ENCODE assay signal across 15 cellular contexts in the genomic region with DNA sequence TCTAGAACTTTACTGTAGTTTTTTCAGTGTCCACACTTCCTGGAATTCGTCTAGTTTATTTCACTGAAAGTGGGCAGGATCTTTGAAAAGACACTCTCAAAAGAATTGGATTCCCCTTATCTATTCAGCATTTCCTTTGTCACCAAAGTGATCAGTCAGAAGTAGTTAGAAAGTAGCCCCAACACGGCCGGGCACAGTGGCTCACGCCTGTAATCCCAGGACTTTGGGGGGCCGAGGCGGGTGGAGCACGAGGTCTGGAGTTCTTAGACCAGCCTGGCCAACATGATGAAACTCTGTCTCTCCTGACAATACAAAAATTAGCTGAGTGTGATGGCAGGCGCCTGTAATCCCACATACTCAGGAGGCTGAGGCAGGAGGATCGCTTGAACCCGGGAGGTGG.
DNase-seq lines count a peak whose midpoint lies in the region; TF ChIP-seq lines count a peak whose summit lies in the region.
"Had no signal": no experiment of that assay in that cellular context is flagged by ENCODE, and none has a peak within 500 bp of the region (broad histone marks: within the 10 kb centered on the region; RNA-seq: fewer than 3 reads in every experiment).

No MANE protein-coding gene starts in this region.

- H2BK12ac ChIP-seq in neuronal stem cell (ENCODE audit: low read length) = no peak overlapping the region

- H3K4me3 ChIP-seq in PC-9 (no peak overlapping the region), neuronal stem cell (ENCODE audit: low read length in 2 of 2) (no peak overlapping the region), H7 (ENCODE audit: insufficient read depth, low read depth, low read length) (no peak overlapping the region)
- H3K4me3 ChIP-seq: HAP-1, SJCRH30 had no signal

- CTCF ChIA-PET in PC-9 (lab: Charles Lee) = no interaction called here
- CTCF ChIA-PET in activated CD4-positive, alpha-beta memory T cell treated with anti-CD3 and anti-CD28 coated beads, Interleukin-2, amount 10 ng/mL, durations not matched to agents 7 days and 5 days (lab: Charles Lee) = no interaction called here

- H3K27me3 ChIP-seq in PC-9 (ENCODE audit: insufficient read depth, low read depth) (no peaks in the 10 kb centered on the region), neuronal stem cell (ENCODE audit: control insufficient read depth in 3 of 3, insufficient read depth in 3 of 3, low read depth in 1 of 3, low read length in 3 of 3) (no peaks in the 10 kb centered on the region), H7 (ENCODE audit: control insufficient read depth, insufficient read depth, low read length) (no peaks in the 10 kb centered on the region)
- H3K27me3 ChIP-seq: SJCRH30 had no signal

- no peak overlapping the region for H3K14ac ChIP-seq in neuronal stem cell (ENCODE audit: low read length)

- no peak for TF ChIP-seq CTCF in PC-9 (conservative IDR thresholded peaks at IDR 0.05)

- intact Hi-C loops in PC-9 (cut with micrococcal nuclease; ENCODE audit: unreplicated experiment) = loop anchor here (1.0 kb wide), 1 partner anchor 35 kb away; no protein-coding TSS in a partner anchor

- H3K9me2 ChIP-seq in PC-9 (ENCODE audit: insufficient read depth) = no peaks in the 10 kb centered on the region

- POLR2A ChIA-PET in PC-9 (lab: Charles Lee; ENCODE audit: unreplicated experiment) = interaction anchor here (0.6 to 0.7 kb wide), 3 partner anchors 10 to 16 kb away, joined by 3 to 5 read pairs (median 3); no protein-coding TSS in a partner anchor
- POLR2A ChIA-PET in activated CD4-positive, alpha-beta memory T cell treated with anti-CD3 and anti-CD28 coated beads, Interleukin-2, amount 10 ng/mL, durations not matched to agents 7 days and 5 days (lab: Charles Lee) = no interaction called here

- H3K27ac ChIP-seq in PC-9 = peak overlapping the region; percentile 79
- peak overlapping the region; percentile 32 for H3K27ac ChIP-seq in epithelial cell of prostate
- H3K27ac ChIP-seq in neuronal stem cell (replicated peaks; ENCODE audit: low read length) = no peak overlapping the region
- H3K27ac ChIP-seq: HL-60, SJCRH30 had no signal

- H3K4me2 ChIP-seq in PC-9 = peak overlapping the region; percentile 59
- no peak overlapping the region for H3K4me2 ChIP-seq in neuronal stem cell (ENCODE audit: insufficient read depth, low read length, poor library complexity, severe bottlenecking)

- peak overlapping the region; percentile 72 for H2AFZ ChIP-seq in PC-9
- H2AFZ ChIP-seq in neuronal stem cell (ENCODE audit: low read length) = peak overlapping the region; percentile 59

- no peaks in the 10 kb centered on the region for H3K4me1 Mint-ChIP-seq in activated CD4-positive, alpha-beta memory T cell treated with anti-CD3 and anti-CD28 coated beads, Interleukin-2, amount 10 ng/mL, durations not matched to agents 7 days and 5 days

- H3K18ac ChIP-seq in neuronal stem cell (ENCODE audit: low read length) = no peak overlapping the region

- no CpG with 5 or more reads among the region's 10 CpGs for WGBS in neuronal stem cell (ENCODE audit: extremely low coverage in 2 of 2, insufficient read length in 2 of 2, insufficient replicate concordance in 1 of 2), 2 donors

- H4K20me1 ChIP-seq in PC-9 (ENCODE audit: insufficient read depth) = no peaks in the 10 kb centered on the region

- H2AK5ac ChIP-seq in neuronal stem cell (ENCODE audit: low read depth, low read length) = no peak overlapping the region

- DNase-seq in PC-9 (no peak), epithelial cell of prostate (ENCODE audit: low read depth, low spot score) (no peak), neuronal stem cell (ENCODE audit: low spot score) (no peak), H7 (no peak), nucleus accumbens (lab: John Stamatoyannopoulos, UW) (no peak)
- DNase-seq in activated CD4-positive, alpha-beta memory T cell treated with anti-CD3 and anti-CD28 coated beads, Interleukin-2, amount 10 ng/mL, durations not matched to agents 7 days and 5 days = no peak
- no peak for DNase-seq in activated CD4-positive, alpha-beta T cell treated with anti-CD3 and anti-CD28 coated beads, Interleukin-2, amount 50 U/mL, for 4 hours
- DNase-seq: CD4-positive, alpha-beta memory T cell; DND-41; KG1; NCI-H1436 treated with DMSO at 0.1 percent for 48 hours; NCI-H1930; SJCRH30 had no signal

- no peak overlapping the region for H3K27ac Mint-ChIP-seq in activated CD4-positive, alpha-beta memory T cell treated with anti-CD3 and anti-CD28 coated beads, Interleukin-2, amount 10 ng/mL, durations not matched to agents 7 days and 5 days
- H3K27ac Mint-ChIP-seq: CD4-positive, alpha-beta memory T cell had no signal

- peaks cover 5% of the 10 kb centered on the region; the same call in 1 of the 2 replicates for H3F3A ChIP-seq in PC-9 (ENCODE audit: insufficient read depth, low read depth)

- H3K23ac ChIP-seq in neuronal stem cell (ENCODE audit: low read depth, low read length, poor library complexity) = no peak overlapping the region

- H2BK15ac ChIP-seq in neuronal stem cell (ENCODE audit: low read length) = no peak overlapping the region

- H4K91ac ChIP-seq in neuronal stem cell (ENCODE audit: low read depth, low read length, poor library complexity) = no peak overlapping the region

- no peak overlapping the region for H2BK120ac ChIP-seq in neuronal stem cell (ENCODE audit: low read depth, low read length)

- no peak overlapping the region for H4K8ac ChIP-seq in neuronal stem cell (ENCODE audit: low read depth, low read length)

- no peaks in the 10 kb centered on the region for H3K79me2 ChIP-seq in PC-9 (ENCODE audit: low read depth)

- no peaks in the 10 kb centered on the region for H3K9me3 Mint-ChIP-seq in activated CD4-positive, alpha-beta memory T cell treated with anti-CD3 and anti-CD28 coated beads, Interleukin-2, amount 10 ng/mL, durations not matched to agents 7 days and 5 days
- H3K9me3 Mint-ChIP-seq: CD4-positive, alpha-beta memory T cell had no signal

- BruUV-seq in PC-9 (replicated peaks; lab: Mats Ljungman, UMichigan) = no TSS peak

- H3K9ac ChIP-seq in neuronal stem cell (ENCODE audit: low read depth, low read length, poor library complexity) = no peak overlapping the region

- H3K4ac ChIP-seq in neuronal stem cell (ENCODE audit: low read length) = no peak overlapping the region

- no peaks in the 10 kb centered on the region for H3K36me3 Mint-ChIP-seq in activated CD4-positive, alpha-beta memory T cell treated with anti-CD3 and anti-CD28 coated beads, Interleukin-2, amount 10 ng/mL, durations not matched to agents 7 days and 5 days (ENCODE audit: low read depth)
- H3K36me3 Mint-ChIP-seq: CD4-positive, alpha-beta memory T cell had no signal

- no peak overlapping the region for H3K4me3 Mint-ChIP-seq in activated CD4-positive, alpha-beta memory T cell treated with anti-CD3 and anti-CD28 coated beads, Interleukin-2, amount 10 ng/mL, durations not matched to agents 7 days and 5 days
- H3K4me3 Mint-ChIP-seq: CD4-positive, alpha-beta memory T cell had no signal

- H3K27me3 Mint-ChIP-seq in activated CD4-positive, alpha-beta memory T cell treated with anti-CD3 and anti-CD28 coated beads, Interleukin-2, amount 10 ng/mL, durations not matched to agents 7 days and 5 days = no peaks in the 10 kb centered on the region
- H3K27me3 Mint-ChIP-seq: CD4-positive, alpha-beta memory T cell had no signal

- no peaks in the 10 kb centered on the region for H3K79me1 ChIP-seq in neuronal stem cell (ENCODE audit: low read depth, low read length)

- no peaks in the 10 kb centered on the region for H3K36me3 ChIP-seq in PC-9 (ENCODE audit: low read depth)
- no peaks in the 10 kb centered on the region for H3K36me3 ChIP-seq in neuronal stem cell (replicated peaks in 1 of 2; ENCODE audit: control insufficient read depth in 2 of 2, insufficient read depth in 2 of 2, low read length in 2 of 2)
- H3K36me3 ChIP-seq in H7 (replicated peaks; ENCODE audit: control insufficient read depth, insufficient read depth, low read length) = no peaks in the 10 kb centered on the region
- H3K36me3 ChIP-seq: HAP-1, SJCRH30 had no signal

- no peak overlapping the region for H2BK5ac ChIP-seq in neuronal stem cell (ENCODE audit: low read length)

- H3K4me1 ChIP-seq in PC-9 (replicated peaks; ENCODE audit: insufficient read depth) = peaks cover 27% of the 10 kb centered on the region
- no peaks in the 10 kb centered on the region for H3K4me1 ChIP-seq in neuronal stem cell (ENCODE audit: control insufficient read depth in 2 of 2, insufficient read depth in 1 of 2, low read depth in 1 of 2, low read length in 2 of 2)
- H3K4me1 ChIP-seq: HAP-1, SJCRH30 had no signal

- H3K9me3 ChIP-seq in PC-9 (ENCODE audit: insufficient read depth, low read depth) (no peaks in the 10 kb centered on the region), neuronal stem cell (replicated peaks in 1 of 2; ENCODE audit: control insufficient read depth in 2 of 2, insufficient read depth in 1 of 2, low read depth in 1 of 2, low read length in 2 of 2) (no peaks in the 10 kb centered on the region)
- H3K9me3 ChIP-seq: HAP-1, SJCRH30 had no signal
